1 cellular context compared by ENCODE assay signal in the genomic region with DNA sequence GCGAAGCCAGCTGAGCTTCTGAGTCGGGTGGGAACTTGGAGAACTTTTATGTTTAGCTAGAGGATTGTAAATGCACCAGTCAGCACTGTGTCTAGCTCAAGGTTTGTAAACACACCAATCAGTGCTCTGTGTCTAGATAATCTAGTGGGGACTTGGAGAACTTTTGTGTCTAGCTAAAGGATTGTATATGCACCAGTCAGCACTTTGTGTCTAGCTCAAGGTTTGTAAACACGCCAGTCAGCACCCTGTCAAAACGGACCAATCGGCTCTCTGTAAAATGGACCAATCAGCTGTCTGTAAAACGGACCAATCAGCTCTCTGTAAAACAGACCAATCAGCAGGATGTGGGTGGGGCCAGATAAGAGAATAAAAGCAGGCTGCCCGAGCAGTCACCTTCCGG.
TF ChIP-seq lines count a peak whose summit lies in the region.

No MANE protein-coding gene starts in this region.

TF ChIP-seq in K562, 482 proteins besides CTCF, POLR2A, EP300 and RAD21 (continued from another document):
- TF ChIP-seq C11orf30 (IDR thresholded peaks at IDR 0.05; ENCODE audit: low read depth), result peak; percentile 68
